24 cellular contexts compared by ENCODE assay signal in genomic region chr9:116267021-116267420, GRCh38.
DNase-seq lines count a peak whose midpoint lies in the region; ATAC-seq and TF ChIP-seq lines count a peak whose summit lies in the region.
"Had no signal": no experiment of that assay in that cellular context is flagged by ENCODE, and none has a peak within 500 bp of the region (broad histone marks: within the 10 kb centered on the region; RNA-seq: fewer than 3 reads in every experiment).

No MANE protein-coding gene starts in this region.

- intact Hi-C loops in mammary epithelial cell (cut with micrococcal nuclease) (no loop called here), gastrocnemius medialis (cut with DNase I; ENCODE audit: low total_unique reads) (no loop called here), PC-3 (cut with micrococcal nuclease) (no loop called here)

- in situ Hi-C loops in mammary epithelial cell (cut with MboI; ENCODE audit: low sequenced_read_pairs in 2 of 2) (no loop called here), gastrocnemius medialis (cut with MboI; ENCODE audit: low sequenced_read_pairs in 4 of 4) (no loop called here)

- 7% methylated on average over 1 of the region's 1 CpG for WGBS in mammary epithelial cell (ENCODE audit: low coverage, missing lambda C conversion rate)

- ATAC-seq in gastrocnemius medialis = no peak
- no peak for ATAC-seq in PC-3
- ATAC-seq: activated CD8-positive, alpha-beta memory T cell treated with anti-CD3 and anti-CD28 coated beads, Interleukin-2, amount 10 ng/mL, durations not matched to agents 7 days and 5 days; activated T-helper 17 cell treated with anti-CD3 and anti-CD28 coated beads, Interleukin-2, amount 50 U/mL, for 72 hours; heart right ventricle; Right ventricle myocardium inferior; stimulated activated memory B cell treated with anti-CD40 and anti-IgM and Interleukin-4, amounts not matched to agents 10 μg/mL and 1 μg/mL and 100 μg/mL, for 72 hours; T-cell had no signal

- POLR2A ChIA-PET in PC-3 (lab: Charles Lee; ENCODE audit: unreplicated experiment) = no interaction called here

- H3K27ac ChIP-seq in mammary epithelial cell (ENCODE audit: insufficient read depth, low read depth, low read length) (no peak overlapping the region), gastrocnemius medialis (no peak overlapping the region), PC-3 (ENCODE audit: low read length) (no peak overlapping the region)
- H3K27ac ChIP-seq: heart right ventricle, left ventricle myocardium inferior, testis, vagina had no signal

- H3K9me3 ChIP-seq in mammary epithelial cell (replicated peaks; ENCODE audit: insufficient read depth, low read length) (no peaks in the 10 kb centered on the region), gastrocnemius medialis (no peaks in the 10 kb centered on the region), PC-3 (ENCODE audit: low read length) (no peaks in the 10 kb centered on the region)
- H3K9me3 ChIP-seq: heart right ventricle, left ventricle myocardium inferior, testis, vagina had no signal

- H3K9ac ChIP-seq in mammary epithelial cell (ENCODE audit: insufficient read depth, low read length) = no peak overlapping the region
- no peak overlapping the region for H3K9ac ChIP-seq in PC-3 (ENCODE audit: low read length)

- H3K4me3 ChIP-seq in AG10803 (ENCODE audit: low read length) = no peak overlapping the region
- no peak overlapping the region for H3K4me3 ChIP-seq in mammary epithelial cell (replicated peaks in 1 of 3; ENCODE audit: insufficient read depth in 1 of 3, low read depth in 2 of 3, low read length in 3 of 3)
- H3K4me3 ChIP-seq in gastrocnemius medialis = no peak overlapping the region
- H3K4me3 ChIP-seq in PC-3 (ENCODE audit: low read length) = no peak overlapping the region
- H3K4me3 ChIP-seq: heart right ventricle, left ventricle myocardium inferior, testis, vagina had no signal

- H3F3A ChIP-seq in PC-3 (ENCODE audit: low read length, unreplicated experiment) = no peaks in the 10 kb centered on the region

- H3K27me3 ChIP-seq in mammary epithelial cell (ENCODE audit: insufficient read depth, low read length) (no peaks in the 10 kb centered on the region), gastrocnemius medialis (no peaks in the 10 kb centered on the region), PC-3 (ENCODE audit: low read length) (peaks cover 23% of the 10 kb centered on the region)
- H3K27me3 ChIP-seq: heart right ventricle, testis, vagina had no signal

- H3K4me1 ChIP-seq in mammary epithelial cell (ENCODE audit: insufficient read depth, low read length) (peaks cover 9% of the 10 kb centered on the region), gastrocnemius medialis (no peaks in the 10 kb centered on the region), PC-3 (ENCODE audit: insufficient read depth, low read length) (no peaks in the 10 kb centered on the region)
- H3K4me1 ChIP-seq: heart right ventricle, left ventricle myocardium inferior, testis, vagina had no signal

- TF ChIP-seq CTCF in AG10803 (conservative IDR thresholded peaks at IDR 0.05; ENCODE audit: low read length) (no peak), mammary epithelial cell (conservative IDR thresholded peaks at IDR 0.05 in 1 of 2, IDR thresholded peaks at IDR 0.05 in 1 of 2; ENCODE audit: extremely low read depth in 1 of 2, insufficient read depth in 1 of 2, low read depth in 1 of 2, low read length in 2 of 2) (no peak), gastrocnemius medialis (IDR thresholded peaks at IDR 0.05 in 4 of 5, conservative IDR thresholded peaks at IDR 0.05 in 1 of 5) (no peak), PC-3 (conservative IDR thresholded peaks at IDR 0.05; ENCODE audit: low read depth, low read length) (no peak)

- H3K9me2 ChIP-seq in PC-3 (replicated peaks; ENCODE audit: low read length) = no peaks in the 10 kb centered on the region

- H4K20me1 ChIP-seq in mammary epithelial cell (ENCODE audit: insufficient read depth, low read length) (no peaks in the 10 kb centered on the region), PC-3 (ENCODE audit: low read length) (no peaks in the 10 kb centered on the region)

- CTCF ChIA-PET in mammary epithelial cell (lab: Charles Lee; ENCODE audit: low non-redundant PET) (no interaction called here), PC-3 (lab: Charles Lee) (no interaction called here)

- H3K4me2 ChIP-seq in mammary epithelial cell (ENCODE audit: insufficient read depth, low read depth, low read length) (no peak overlapping the region), PC-3 (ENCODE audit: low read length) (no peak overlapping the region)

- H2AFZ ChIP-seq in mammary epithelial cell (ENCODE audit: low read depth, low read length) (no peak overlapping the region), PC-3 (ENCODE audit: low read length) (no peak overlapping the region)

- dilution Hi-C loops in mammary epithelial cell (cut with HindIII; ENCODE audit: low sequenced_read_pairs) = no loop called here

- DNase-seq in AG10803 (ENCODE audit: low read depth) (peak; percentile 45), LHCN-M2 (ENCODE audit: low read depth) (peak; percentile 50), mammary epithelial cell (peak; percentile 78), iris pigment epithelial cell (ENCODE audit: low read depth) (peak; percentile 47), gastrocnemius medialis (no peak), PC-3 (no peak), OCI-M1 (lab: John Stamatoyannopoulos, UW) (no peak), NCI-H2081 (lab: John Stamatoyannopoulos, UW) (no peak)
- DNase-seq: activated CD4-positive, alpha-beta T cell treated with anti-CD3 and anti-CD28 coated beads for 4 hours; activated CD8-positive, alpha-beta memory T cell treated with anti-CD3 and anti-CD28 coated beads, Interleukin-2, amount 10 ng/mL, durations not matched to agents 7 days and 5 days; activated naive CD8-positive, alpha-beta T cell treated with anti-CD3 and anti-CD28 coated beads, Interleukin-2, amount 10 ng/mL, durations not matched to agents 7 days and 5 days; CD4-positive, alpha-beta T cell; heart right ventricle; KBM-7; left ventricle myocardium inferior; NCI-H1048; NCI-H2081 treated with DMSO at 0.1 percent for 48 hours; NCI-H510A treated with DMSO at 0.1 percent for 48 hours; T-cell; testis had no signal

- H3K79me2 ChIP-seq in mammary epithelial cell (ENCODE audit: insufficient read depth, low read length) (no peaks in the 10 kb centered on the region), PC-3 (ENCODE audit: low read length) (no peaks in the 10 kb centered on the region)

- H3K36me3 ChIP-seq in mammary epithelial cell (ENCODE audit: insufficient read depth, low read length) (no peaks in the 10 kb centered on the region), gastrocnemius medialis (no peaks in the 10 kb centered on the region), PC-3 (ENCODE audit: low read depth, low read length) (no peaks in the 10 kb centered on the region)
- H3K36me3 ChIP-seq: heart right ventricle, left ventricle myocardium inferior, vagina had no signal

- TF ChIP-seq POLR2A in gastrocnemius medialis (IDR thresholded peaks at IDR 0.05) = no peak

- BruUV-seq in mammary epithelial cell (replicated peaks; lab: Mats Ljungman, UMichigan) (no TSS peak), PC-3 (replicated peaks; lab: Mats Ljungman, UMichigan) (no TSS peak)

Comparison
In these comparisons a context has a peak if more than half of its experiments do, and no peak if none do; other contexts are left out.
1. DNase-seq: peak in AG10803 (single experiment), LHCN-M2 (single experiment), mammary epithelial cell (single experiment) and iris pigment epithelial cell (single experiment); none in gastrocnemius medialis (0 of 2), PC-3 (single experiment), OCI-M1 (single experiment) and NCI-H2081 (0 of 2).